1 cellular context compared by ENCODE assay signal in genomic region chr11:70445091-70445490, GRCh38.
TF ChIP-seq lines count a peak whose summit lies in the region.

No MANE protein-coding gene starts in this region.

TF ChIP-seq in IMR-90, 13 proteins besides CTCF, POLR2A, EP300 and RAD21:
- no peak for TF ChIP-seq MAFK (IDR thresholded peaks at IDR 0.05; ENCODE audit: low read depth, low read length)
- no peak for TF ChIP-seq FOS (IDR thresholded peaks at IDR 0.05; ENCODE audit: low read depth, low read length)
- TF ChIP-seq MXI1 (IDR thresholded peaks at IDR 0.05; ENCODE audit: borderline replicate concordance, low read depth, low read length): no peak
- no peak for TF ChIP-seq RFX5 (IDR thresholded peaks at IDR 0.05; ENCODE audit: low read depth, low read length)
- TF ChIP-seq RCOR1 (IDR thresholded peaks at IDR 0.05; ENCODE audit: insufficient replicate concordance, low read length): no peak
